In genomic region chr2:42800461-42800962, GRCh38 we compare ENCODE assay signal across 21 cellular contexts. TPM values are rescaled to one million over a fixed set of nuclear protein-coding genes. Genes with fewer than 3 reads are reported as not detected.
"Had no signal": no experiment of that assay in that cellular context is flagged by ENCODE, and none has a peak within 500 bp of the region (broad histone marks: within the 10 kb centered on the region; RNA-seq: fewer than 3 reads in every experiment).

No MANE protein-coding gene starts in this region.

- H3K9me3 ChIP-seq: heart left ventricle, neutrophil, spleen, thoracic aorta, transverse colon had no signal

- ATAC-seq: esophagus mucosa; heart left ventricle; stimulated activated naive B cell treated with anti-CD40 and anti-IgM and Interleukin-4, amounts not matched to agents 10 μg/mL and 1 μg/mL and 100 μg/mL, for 72 hours; stimulated activated naive CD8-positive, alpha-beta T cell treated with anti-CD3 and anti-CD28 coated beads, Interleukin-15, amount 100 ng/mL, for 72 hours had no signal

- H3K27me3 ChIP-seq: heart left ventricle, neutrophil, spleen, transverse colon had no signal

- H3K27me3 Mint-ChIP-seq: stimulated activated naive B cell treated with anti-CD40 and anti-IgM and Interleukin-4, amounts not matched to agents 10 μg/mL and 1 μg/mL and 100 μg/mL, for 72 hours; stimulated activated naive CD8-positive, alpha-beta T cell treated with anti-CD3 and anti-CD28 coated beads, Interleukin-15, amount 100 ng/mL, for 72 hours had no signal

- H3K4me3 Mint-ChIP-seq: stimulated activated naive B cell treated with anti-CD40 and anti-IgM and Interleukin-4, amounts not matched to agents 10 μg/mL and 1 μg/mL and 100 μg/mL, for 72 hours; stimulated activated naive CD8-positive, alpha-beta T cell treated with anti-CD3 and anti-CD28 coated beads, Interleukin-15, amount 100 ng/mL, for 72 hours had no signal

- H3K36me3 ChIP-seq: heart left ventricle, spleen, thoracic aorta, transverse colon had no signal

- H3K27ac ChIP-seq: neutrophil had no signal

- H3K27ac Mint-ChIP-seq: stimulated activated naive B cell treated with anti-CD40 and anti-IgM and Interleukin-4, amounts not matched to agents 10 μg/mL and 1 μg/mL and 100 μg/mL, for 72 hours had no signal

- H3K4me3 ChIP-seq: heart left ventricle, spleen, thoracic aorta, transverse colon had no signal

- H3K9me3 Mint-ChIP-seq: stimulated activated naive B cell treated with anti-CD40 and anti-IgM and Interleukin-4, amounts not matched to agents 10 μg/mL and 1 μg/mL and 100 μg/mL, for 72 hours; stimulated activated naive CD8-positive, alpha-beta T cell treated with anti-CD3 and anti-CD28 coated beads, Interleukin-15, amount 100 ng/mL, for 72 hours had no signal

- DNase-seq: cortex of kidney; effector memory CD4-positive, alpha-beta T cell; heart left ventricle; hippocampal formation; midbrain; spleen; stimulated activated CD4-positive, alpha-beta T cell treated with anti-CD3 and anti-CD28 coated beads, Interleukin-15, amount 100 ng/mL, for 24 hours; stimulated activated CD4-positive, alpha-beta T cell treated with anti-CD3 and anti-CD28 coated beads, Interleukin-1b, Interleukin-23, amount 100 ng/mL, for 48 hours; stimulated activated CD4-positive, alpha-beta T cell treated with anti-CD3 and anti-CD28 coated beads, Interleukin-4, amount 100 ng/mL, for 4 hours; stimulated activated naive B cell treated with anti-CD40 and anti-IgM and Interleukin-4, amounts not matched to agents 10 μg/mL and 1 μg/mL and 100 μg/mL, for 72 hours; stimulated activated naive CD8-positive, alpha-beta T cell treated with anti-CD3 and anti-CD28 coated beads, Interleukin-15, amount 100 ng/mL, for 72 hours; transverse colon had no signal

RNA-seq across cellular contexts. Expression of gene HAAO, which starts 8.1 kb away (rescaled TPM):
- total RNA-seq: glomerular endothelial cell had no signal
- polyA plus RNA-seq: neural cell had no signal

RNA-seq across cellular contexts. Expression of gene OXER1, which starts 36.6 kb away (rescaled TPM):
- total RNA-seq: frontal cortex, glomerular endothelial cell, osteoblast, pulmonary artery endothelial cell had no signal
- polyA plus RNA-seq: fibroblast of lung, neural cell had no signal
